ENCODE assay signal across 18 cellular contexts in genomic region chr11:114110123-114110522, GRCh38. TPM values are rescaled to one million over a fixed set of nuclear protein-coding genes. Genes with fewer than 3 reads are reported as not detected.
DNase-seq lines count a peak whose midpoint lies in the region; ATAC-seq and TF ChIP-seq lines count a peak whose summit lies in the region.
"Had no signal": no experiment of that assay in that cellular context is flagged by ENCODE, and none has a peak within 500 bp of the region (broad histone marks: within the 10 kb centered on the region; RNA-seq: fewer than 3 reads in every experiment).

No MANE protein-coding gene starts in this region.

- H3K79me2 ChIP-seq in Loucy (ENCODE audit: insufficient read depth, low read length) = no peaks in the 10 kb centered on the region
- H3K79me2 ChIP-seq in parathyroid adenoma = peaks cover 21% of the 10 kb centered on the region

- peak overlapping the region; percentile 49 to 71 (median 62) for H3K27ac ChIP-seq in gastroesophageal sphincter
- peak overlapping the region; percentile 67 for H3K27ac ChIP-seq in parathyroid adenoma
- H3K27ac ChIP-seq in tibial nerve = peak overlapping the region; percentile 63 to 83 (median 66)
- H3K27ac ChIP-seq in left lung = peak overlapping the region in 1 of 2 donors; percentile 34
- H3K27ac ChIP-seq: brain microvascular endothelial cell had no signal

- ATAC-seq in gastroesophageal sphincter = peak; percentile 16
- ATAC-seq in left lung = no peak
- ATAC-seq: activated CD4-positive, CD25-positive, alpha-beta regulatory T cell treated with anti-CD3 and anti-CD28 coated beads, Interleukin-2, amount 50 U/mL, for 24 hours; stimulated activated naive CD8-positive, alpha-beta T cell treated with anti-CD3 and anti-CD28 coated beads, Interleukin-15, amount 100 ng/mL, for 72 hours had no signal

- TF ChIP-seq CTCF in Loucy (conservative IDR thresholded peaks at IDR 0.05; ENCODE audit: low read length) = no peak
- no peak for TF ChIP-seq CTCF in gastroesophageal sphincter (IDR thresholded peaks at IDR 0.05)
- no peak for TF ChIP-seq CTCF in parathyroid adenoma (IDR thresholded peaks at IDR 0.05)
- no peak for TF ChIP-seq CTCF in tibial nerve (IDR thresholded peaks at IDR 0.05)
- no peak for TF ChIP-seq CTCF in left lung (IDR thresholded peaks at IDR 0.05)

- no peak overlapping the region for H3K4me3 ChIP-seq in Loucy (ENCODE audit: low read length, poor library complexity, severe bottlenecking)
- no peak overlapping the region for H3K4me3 ChIP-seq in gastroesophageal sphincter
- no peak overlapping the region for H3K4me3 ChIP-seq in parathyroid adenoma (ENCODE audit: low read depth, low read length)
- peak overlapping the region in 1 of 4 donors; percentile 19 for H3K4me3 ChIP-seq in tibial nerve
- H3K4me3 ChIP-seq in left lung = no peak overlapping the region
- H3K4me3 ChIP-seq: pancreas had no signal

- no peaks in the 10 kb centered on the region for H3K27me3 ChIP-seq in Loucy (ENCODE audit: insufficient read depth, low read length, poor library complexity, severe bottlenecking)
- H3K27me3 ChIP-seq in gastroesophageal sphincter = no peaks in the 10 kb centered on the region
- H3K27me3 ChIP-seq in parathyroid adenoma (ENCODE audit: control insufficient read depth, insufficient read depth, low read length) = no peaks in the 10 kb centered on the region
- no peaks in the 10 kb centered on the region for H3K27me3 ChIP-seq in tibial nerve
- no peaks in the 10 kb centered on the region for H3K27me3 ChIP-seq in left lung
- H3K27me3 ChIP-seq: pancreas had no signal

- intact Hi-C loops in left lung (cut with DNase I) = no loop called here

- H3K4me2 ChIP-seq in Loucy (ENCODE audit: low read depth, low read length, poor library complexity, severe bottlenecking) (peak overlapping the region; percentile 29), parathyroid adenoma (ENCODE audit: low read length) (no peak overlapping the region)

- H4K20me1 ChIP-seq in Loucy (ENCODE audit: insufficient read depth, low read length, poor library complexity, severe bottlenecking) = no peaks in the 10 kb centered on the region

- no peak for TF ChIP-seq EP300 in gastroesophageal sphincter (IDR thresholded peaks at IDR 0.05)
- TF ChIP-seq EP300 in tibial nerve (IDR thresholded peaks at IDR 0.05) = no peak

- H3K36me3 ChIP-seq in Loucy (ENCODE audit: insufficient read depth, low read length) (no peaks in the 10 kb centered on the region), gastroesophageal sphincter (peaks cover 0 to 42% of the 10 kb centered on the region in 2 donors), parathyroid adenoma (ENCODE audit: control insufficient read depth, insufficient read depth, low read length) (no peaks in the 10 kb centered on the region), tibial nerve (peaks cover 0 to 25% (median 0%) of the 10 kb centered on the region in 3 donors), left lung (no peaks in the 10 kb centered on the region)
- H3K36me3 ChIP-seq: brain microvascular endothelial cell, pancreas had no signal

- H3K9me2 ChIP-seq in Loucy (replicated peaks; ENCODE audit: low read depth, low read length) = no peaks in the 10 kb centered on the region

- H3K9me3 ChIP-seq in Loucy (ENCODE audit: insufficient read depth, low read depth, low read length) = no peaks in the 10 kb centered on the region
- no peaks in the 10 kb centered on the region for H3K9me3 ChIP-seq in gastroesophageal sphincter
- no peaks in the 10 kb centered on the region for H3K9me3 ChIP-seq in parathyroid adenoma (ENCODE audit: control insufficient read depth, low read length)
- no peaks in the 10 kb centered on the region for H3K9me3 ChIP-seq in tibial nerve
- H3K9me3 ChIP-seq in left lung = no peaks in the 10 kb centered on the region
- H3K9me3 ChIP-seq: pancreas had no signal

- no peak for DNase-seq in tibial nerve (ENCODE audit: low spot score in 2 of 2)
- DNase-seq in left lung = no peak
- DNase-seq in activated CD4-positive, alpha-beta T cell treated with anti-CD3 and anti-CD28 coated beads for 48 hours = no peak
- DNase-seq in stimulated activated naive CD4-positive, alpha-beta T cell treated with Interleukin-2 at 50 U/mL for 16 hours (lab: John Stamatoyannopoulos, UW) = no peak
- DNase-seq: brain microvascular endothelial cell; DMS153; erythroblast; glutamatergic neuron; H9; NCI-H187 treated with DMSO at 0.1 percent for 48 hours; pancreas; stimulated activated naive CD8-positive, alpha-beta T cell treated with anti-CD3 and anti-CD28 coated beads, Interleukin-15, amount 100 ng/mL, for 72 hours; T-helper 2 cell had no signal

- H3K4me1 ChIP-seq in Loucy (ENCODE audit: insufficient read depth, low read length, poor library complexity, severe bottlenecking) (peaks cover 51% of the 10 kb centered on the region), gastroesophageal sphincter (peaks cover 48 to 100% (median 52%) of the 10 kb centered on the region in 3 donors), parathyroid adenoma (peaks cover 24% of the 10 kb centered on the region), tibial nerve (peaks cover 0 to 100% (median 43%) of the 10 kb centered on the region in 4 donors), left lung (peaks cover 36 to 70% of the 10 kb centered on the region in 2 donors)

- H3K9ac ChIP-seq in Loucy (ENCODE audit: low read depth, low read length, poor library complexity, severe bottlenecking) (peak overlapping the region; percentile 42), parathyroid adenoma (no peak overlapping the region)

- H2AFZ ChIP-seq in Loucy (ENCODE audit: low read length) = no peak overlapping the region
- H2AFZ ChIP-seq in parathyroid adenoma = no peak overlapping the region

- TF ChIP-seq POLR2A in gastroesophageal sphincter (IDR thresholded peaks at IDR 0.05) (no peak), tibial nerve (IDR thresholded peaks at IDR 0.05) (no peak)

- H3F3A ChIP-seq in Loucy (ENCODE audit: low read depth) = no peaks in the 10 kb centered on the region

- WGBS in gastroesophageal sphincter (ENCODE audit: low coverage in 1 of 2), 2 donors = 84 to 86% methylated on average over 4 of the region's 6 CpGs
- WGBS in tibial nerve, 2 donors = 82 to 89% methylated on average over 6 of the region's 6 CpGs

RNA-seq across cellular contexts. Expression of gene ZBTB16, which starts 50.6 kb away (rescaled TPM):
- total RNA-seq in gastroesophageal sphincter (100 to 1,000 TPM; 153 to 284 (median 232) TPM), tibial nerve (100 to 1,000 TPM; 405 to 756 (median 580) TPM), left lung (10 to 100 TPM; 52.5 to 55.6 TPM)
- total RNA-seq: H9, NCI-H460 had no signal
